ENCODE assay signal across 18 cellular contexts in the genomic region with DNA sequence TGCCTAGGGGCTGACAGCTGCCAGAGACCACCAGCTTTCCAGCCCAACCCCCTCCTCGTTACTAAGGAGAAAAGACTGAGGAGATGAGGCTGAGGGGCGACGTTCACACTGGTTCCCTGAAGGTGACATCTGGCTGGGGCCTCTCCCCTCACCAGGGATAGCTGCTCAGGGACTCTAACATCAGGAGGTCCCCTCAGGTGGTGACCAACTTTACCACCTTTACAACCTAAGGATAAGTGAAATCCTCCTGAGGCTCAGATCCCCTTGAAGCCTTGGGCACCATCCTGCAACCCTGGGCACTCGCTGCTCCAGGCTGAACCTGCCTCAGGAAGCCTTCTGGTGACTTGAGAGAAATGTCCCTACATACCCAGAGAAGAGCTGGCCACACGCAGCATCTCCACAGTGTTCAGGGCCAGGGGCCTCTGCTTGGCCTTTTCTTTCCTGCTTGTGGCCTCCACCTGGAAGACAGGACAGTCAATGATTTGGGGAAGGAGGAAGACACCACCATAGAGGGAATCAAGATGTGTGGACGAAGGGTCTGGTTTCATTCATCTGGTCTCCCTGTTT. TPM values are rescaled to one million over a fixed set of nuclear protein-coding genes. Genes with fewer than 3 reads are reported as not detected.
DNase-seq lines count a peak whose midpoint lies in the region; ATAC-seq and TF ChIP-seq lines count a peak whose summit lies in the region.
"Had no signal": no experiment of that assay in that cellular context is flagged by ENCODE, and none has a peak within 500 bp of the region (broad histone marks: within the 10 kb centered on the region; RNA-seq: fewer than 3 reads in every experiment).

No MANE protein-coding gene starts in this region.

- no peaks in the 10 kb centered on the region for H3K79me2 ChIP-seq in osteoblast (ENCODE audit: insufficient read depth, low read length)

- in situ Hi-C loops in brain microvascular endothelial cell (cut with HindIII; ENCODE audit: low pct_ligation_motif_present, low sequenced_read_pairs): no loop called here

- peak overlapping the region; percentile 14 for H3K27ac ChIP-seq in brain microvascular endothelial cell
- H3K27ac ChIP-seq in osteoblast (ENCODE audit: low read depth, low read length): no peak overlapping the region

- CTCF ChIA-PET in Caco-2 (lab: Charles Lee): interaction anchor here (1.1 kb wide), 1 partner anchor 20 kb away, joined by 3 read pairs; no protein-coding TSS in a partner anchor

- peaks cover 3% of the 10 kb centered on the region for H3K4me1 ChIP-seq in osteoblast (ENCODE audit: insufficient read depth, low read length)
- H3K4me1 ChIP-seq in Caco-2: no peaks in the 10 kb centered on the region

- no TSS peak for BruUV-seq in Caco-2 (replicated peaks; lab: Mats Ljungman, UMichigan)

- H3K27me3 ChIP-seq in brain microvascular endothelial cell (replicated peaks) (no peaks in the 10 kb centered on the region), osteoblast (ENCODE audit: insufficient read depth, low read length) (no peaks in the 10 kb centered on the region), Caco-2 (replicated peaks; ENCODE audit: control insufficient read depth, insufficient read depth, low read length) (no peaks in the 10 kb centered on the region)

- H3K36me3 Mint-ChIP-seq in activated naive CD4-positive, alpha-beta T cell treated with anti-CD3 and anti-CD28 coated beads, Interleukin-2, amount 50 U/mL, for 72 hours: no peaks in the 10 kb centered on the region
- H3K36me3 Mint-ChIP-seq in endothelial cell (ENCODE audit: low read depth, unreplicated experiment) (peaks cover 46% of the 10 kb centered on the region), Caco-2 (ENCODE audit: insufficient read depth, unreplicated experiment) (peaks cover 48% of the 10 kb centered on the region)

- DNase-seq in activated naive CD4-positive, alpha-beta T cell treated with anti-CD3 and anti-CD28 coated beads, Interleukin-2, amount 50 U/mL, for 72 hours (ENCODE audit: low spot score in 2 of 2): no peak
- DNase-seq in activated naive CD4-positive, alpha-beta T cell treated with Interleukin-2 at 50 U/mL for 16 hours: no peak
- DNase-seq in brain microvascular endothelial cell: no peak
- no peak for DNase-seq in endothelial cell (ENCODE audit: low spot score)
- peak; percentile 13 for DNase-seq in osteoblast (ENCODE audit: insufficient read length, low spot score, missing footprints)
- no peak for DNase-seq in stimulated activated naive CD4-positive, alpha-beta T cell (lab: John Stamatoyannopoulos, UW)
- no peak for DNase-seq in Caco-2
- no peak for DNase-seq in kidney tubule cell (ENCODE audit: low spot score)
- DNase-seq: C1 segment of cervical spinal cord; CD4-positive, alpha-beta memory T cell; DMS 273 treated with DMSO at 0.1 percent for 48 hours; DMS79; EL; GDM1; H9 had no signal

- POLR2A ChIA-PET in Caco-2 (lab: Charles Lee): interaction anchor here (0.5 kb wide), 1 partner anchor 229 kb away, joined by 3 read pairs; no protein-coding TSS in a partner anchor

- intact Hi-C loops in Caco-2 (cut with micrococcal nuclease; ENCODE audit: unreplicated experiment): no loop called here

- H3K4me3 Mint-ChIP-seq in endothelial cell (ENCODE audit: unreplicated experiment): peak overlapping the region; percentile 59
- H3K4me3 Mint-ChIP-seq in Caco-2 (ENCODE audit: unreplicated experiment): no peak overlapping the region
- H3K4me3 Mint-ChIP-seq: CD4-positive, alpha-beta memory T cell; GM23338; H9 had no signal

- TF ChIP-seq CTCF in brain microvascular endothelial cell (IDR thresholded peaks at IDR 0.05; ENCODE audit: low read depth, low read length, missing control alignments) (no peak), endothelial cell (IDR thresholded peaks at IDR 0.05; ENCODE audit: unreplicated experiment) (no peak), osteoblast (IDR thresholded peaks at IDR 0.05; ENCODE audit: extremely low read depth, low read depth, low read length) (no peak), Caco-2 (IDR thresholded peaks at IDR 0.05; ENCODE audit: insufficient read depth in 1 of 2, low read depth in 1 of 2, low read length in 1 of 2, severe bottlenecking in 1 of 2, unreplicated experiment in 1 of 2) (no peak)

- H3K9me3 Mint-ChIP-seq in activated naive CD4-positive, alpha-beta T cell treated with anti-CD3 and anti-CD28 coated beads, Interleukin-2, amount 50 U/mL, for 72 hours: no peaks in the 10 kb centered on the region
- H3K9me3 Mint-ChIP-seq in endothelial cell (ENCODE audit: unreplicated experiment) (no peaks in the 10 kb centered on the region), Caco-2 (ENCODE audit: unreplicated experiment) (no peaks in the 10 kb centered on the region)
- H3K9me3 Mint-ChIP-seq: CD4-positive, alpha-beta memory T cell; H9 had no signal

- peaks cover 3% of the 10 kb centered on the region for H4K20me1 ChIP-seq in osteoblast (ENCODE audit: insufficient read depth, low read length)

- ATAC-seq in activated naive CD4-positive, alpha-beta T cell treated with anti-CD3 and anti-CD28 coated beads, Interleukin-2, amount 50 U/mL, for 72 hours: no peak
- ATAC-seq: GM12878, GM23338, HCT116 had no signal

- H3K4me1 Mint-ChIP-seq in endothelial cell (ENCODE audit: unreplicated experiment): no peaks in the 10 kb centered on the region
- no peaks in the 10 kb centered on the region for H3K4me1 Mint-ChIP-seq in Caco-2 (ENCODE audit: low read depth, unreplicated experiment)
- H3K4me1 Mint-ChIP-seq: CD4-positive, alpha-beta memory T cell; GM23338; H9 had no signal

- peak overlapping the region; percentile 19 to 44 for H3K27ac Mint-ChIP-seq in activated naive CD4-positive, alpha-beta T cell treated with anti-CD3 and anti-CD28 coated beads, Interleukin-2, amount 50 U/mL, for 72 hours
- H3K27ac Mint-ChIP-seq in endothelial cell (ENCODE audit: unreplicated experiment) (no peak overlapping the region), Caco-2 (ENCODE audit: unreplicated experiment) (no peak overlapping the region)
- H3K27ac Mint-ChIP-seq: CD4-positive, alpha-beta memory T cell; GM23338; H9 had no signal

- H3K4me2 ChIP-seq in osteoblast (ENCODE audit: insufficient read depth, low read length): no peak overlapping the region
- H3K4me2 ChIP-seq: GM23338 had no signal

- no peak overlapping the region for H2AFZ ChIP-seq in osteoblast (ENCODE audit: low read length)
- H2AFZ ChIP-seq: GM23338 had no signal

- H3K4me3 ChIP-seq in brain microvascular endothelial cell (ENCODE audit: low read depth, low read length) (no peak overlapping the region), osteoblast (ENCODE audit: insufficient read depth, low read length) (no peak overlapping the region), Caco-2 (ENCODE audit: low read depth, low read length) (no peak overlapping the region)
- H3K4me3 ChIP-seq: GM12878, GM23338 had no signal

- peaks cover 4% of the 10 kb centered on the region for H3K27me3 Mint-ChIP-seq in endothelial cell (ENCODE audit: unreplicated experiment)
- H3K27me3 Mint-ChIP-seq in Caco-2 (ENCODE audit: insufficient read depth, unreplicated experiment): no peaks in the 10 kb centered on the region
- H3K27me3 Mint-ChIP-seq: CD4-positive, alpha-beta memory T cell had no signal

- peaks cover 92% of the 10 kb centered on the region for H3K36me3 ChIP-seq in brain microvascular endothelial cell (replicated peaks)
- H3K36me3 ChIP-seq in osteoblast (ENCODE audit: insufficient read depth, low read length): peaks cover 87% of the 10 kb centered on the region
- no peaks in the 10 kb centered on the region; the same call in 1 of the 2 replicates for H3K36me3 ChIP-seq in Caco-2 (ENCODE audit: control insufficient read depth, insufficient read depth, low read length)

- H3K9me3 ChIP-seq in osteoblast (ENCODE audit: low read depth, low read length) (no peaks in the 10 kb centered on the region), Caco-2 (no peaks in the 10 kb centered on the region)

RNA-seq across cellular contexts. Expression of a gene that starts 12.4 kb away (rescaled TPM):
- total RNA-seq in activated naive CD4-positive, alpha-beta T cell treated with anti-CD3 and anti-CD28 coated beads, Interleukin-2, amount 50 U/mL, for 72 hours: 10 to 100 TPM; 16.8 to 17.5 TPM
- total RNA-seq in endothelial cell (ENCODE audit: unreplicated experiment) (244 TPM), osteoblast (22.8 and 24.5 TPM in 2 replicates), Caco-2 (2022) (18.9 and 25.8 TPM in 2 replicates)

RNA-seq across cellular contexts. Expression of a gene that starts 17.6 kb away (rescaled TPM):
- total RNA-seq in activated naive CD4-positive, alpha-beta T cell treated with anti-CD3 and anti-CD28 coated beads, Interleukin-2, amount 50 U/mL, for 72 hours: 10 to 100 TPM; 41.4 to 42.7 TPM
- total RNA-seq in endothelial cell (ENCODE audit: unreplicated experiment) (55.6 TPM), osteoblast (27.9 and 33.6 TPM in 2 replicates), Caco-2 (2022) (63.0 and 63.7 TPM in 2 replicates)

Comparison
In these comparisons a context has a peak if more than half of its experiments do, and no peak if none do; other contexts are left out.
1. H3K27ac Mint-ChIP-seq: peak in activated naive CD4-positive, alpha-beta T cell treated with anti-CD3 and anti-CD28 coated beads, Interleukin-2, amount 50 U/mL, for 72 hours (2 of 2); none in endothelial cell (single experiment) and Caco-2 (single experiment).